ENCODE assay signal across 8 cellular contexts in genomic region chr19:21463449-21464105, GRCh38. TPM values are rescaled to one million over a fixed set of nuclear protein-coding genes. Genes with fewer than 3 reads are reported as not detected.
DNase-seq lines count a peak whose midpoint lies in the region; ATAC-seq and TF ChIP-seq lines count a peak whose summit lies in the region.

No MANE protein-coding gene starts in this region.

- H3K4me3 Mint-ChIP-seq in CD4-positive, alpha-beta T cell: peak overlapping the region; percentile 85

- H3K4me1 Mint-ChIP-seq in CD4-positive, alpha-beta T cell (ENCODE audit: low read depth): no peaks in the 10 kb centered on the region

- H3K27me3 ChIP-seq in CD4-positive, alpha-beta T cell (ENCODE audit: control insufficient read depth, insufficient read depth, low read length): no peaks in the 10 kb centered on the region
- no peaks in the 10 kb centered on the region for H3K27me3 ChIP-seq in foreskin keratinocyte

- H3K27ac ChIP-seq in CD4-positive, alpha-beta T cell (ENCODE audit: low read depth, low read length): no peak overlapping the region
- H3K27ac ChIP-seq in foreskin keratinocyte: no peak overlapping the region

- POLR2A ChIA-PET in CD4-positive, alpha-beta T cell (lab: Charles Lee): interaction anchor here (0.6 to 1.3 kb wide), 2 partner anchors 42 to 782 kb away, joined by 3 to 6 read pairs; partner anchors contain the start of gene ZNF429

- peak in 2 of 10 experiments; percentile 7 for DNase-seq in CD4-positive, alpha-beta T cell
- DNase-seq in foreskin keratinocyte (peak in 1 of 2 donors; percentile 58), omental fat pad (ENCODE audit: low spot score) (no peak), GOT3 (lab: John Stamatoyannopoulos, UW) (no peak), COR-L47 (lab: John Stamatoyannopoulos, UW) (no peak), NCI-H1694 (lab: John Stamatoyannopoulos, UW) (no peak)

- peak; percentile 90 for ATAC-seq in CD4-positive, alpha-beta T cell (ENCODE audit: poor library complexity)
- ATAC-seq in HG03159 (IDR thresholded peaks at IDR 0.05; ENCODE audit: unreplicated experiment) (peak; percentile 80), foreskin keratinocyte (peak; percentile 61), omental fat pad (ENCODE audit: low FRiP score) (peak; percentile 70)
- peak; percentile 90 to 93 for ATAC-seq in activated CD4-positive, CD25-positive, alpha-beta regulatory T cell treated with anti-CD3 and anti-CD28 coated beads, Interleukin-2, amount 50 U/mL, for 24 hours

- H3K4me1 ChIP-seq in foreskin keratinocyte: no peaks in the 10 kb centered on the region

- H3K9me3 ChIP-seq in CD4-positive, alpha-beta T cell (ENCODE audit: control insufficient read depth, low read length): peaks cover 4% of the 10 kb centered on the region

- intact Hi-C loops in CD4-positive, alpha-beta T cell (cut with DNase I, micrococcal nuclease): no loop called here

- peaks cover 3% of the 10 kb centered on the region for H3K9me3 Mint-ChIP-seq in CD4-positive, alpha-beta T cell

- peaks cover 26% of the 10 kb centered on the region for H3K36me3 Mint-ChIP-seq in CD4-positive, alpha-beta T cell (ENCODE audit: low read depth)

- peaks cover 5% of the 10 kb centered on the region for H3K27me3 Mint-ChIP-seq in CD4-positive, alpha-beta T cell

- no peak overlapping the region for H3K27ac Mint-ChIP-seq in CD4-positive, alpha-beta T cell

- CTCF ChIA-PET in CD4-positive, alpha-beta T cell (lab: Charles Lee): interaction anchor here (0.6 kb wide), 1 partner anchor 1082 kb away, joined by 3 read pairs; no protein-coding TSS in a partner anchor

- TF ChIP-seq CTCF in CD4-positive, alpha-beta T cell (IDR thresholded peaks at IDR 0.05): no peak
- TF ChIP-seq CTCF in foreskin keratinocyte (conservative IDR thresholded peaks at IDR 0.05) (no peak), omental fat pad (IDR thresholded peaks at IDR 0.05) (no peak)

RNA-seq across cellular contexts. Expression of gene ZNF429, which starts 41.8 kb away (rescaled TPM):
- 1 to 10 TPM; 8.0 to 9.2 TPM for total RNA-seq in CD4-positive, alpha-beta T cell
- total RNA-seq in foreskin keratinocyte (2.5 and 4.0 TPM in 2 replicates), omental fat pad (10 to 100 TPM in 2 of 4 donors, 1 to 10 TPM in 2; 5.6 to 21.0 (median 9.4) TPM)
- 0.88 and 1.4 TPM in 2 replicates for polyA plus RNA-seq in foreskin keratinocyte
